In genomic region chr14:30980106-30980704, GRCh38 we compare ENCODE assay signal across 8 cellular contexts. TPM values are rescaled to one million over a fixed set of nuclear protein-coding genes. Genes with fewer than 3 reads are reported as not detected.
A peak's percentile ranks its signal among the peaks of the same experiment; 100 is the strongest.
DNase-seq lines count a peak whose midpoint lies in the region; ATAC-seq and TF ChIP-seq lines count a peak whose summit lies in the region.
"Not testable (repeated sequence)": the region's sequence is repeated elsewhere in the genome, so short reads cannot be mapped to it uniquely, and the experiment has no call there.

No MANE protein-coding gene starts in this region.

- not testable (repeated sequence) for H3K36me3 ChIP-seq in CD4-positive, CD25-positive, alpha-beta regulatory T cell (ENCODE audit: control insufficient read depth, insufficient read depth, low read length); OCI-LY7 (ENCODE audit: insufficient read depth, low read length); left lung

- POLR2A ChIA-PET in OCI-LY7 (lab: Charles Lee): interaction anchor here (0.6 to 0.8 kb wide), 2 partner anchors 46 to 811 kb away, joined by 3 to 4 read pairs; partner anchors contain the start of gene STRN3

- DNase-seq in CD4-positive, CD25-positive, alpha-beta regulatory T cell: peak; percentile 15 to 78 (median 72)
- DNase-seq in LoVo (ENCODE audit: low spot score): peak; percentile 41
- DNase-seq in OCI-LY7 (ENCODE audit: low spot score): peak; percentile 79
- DNase-seq in activated CD8-positive, alpha-beta memory T cell treated with anti-CD3 and anti-CD28 coated beads, Interleukin-2, amount 10 ng/mL, durations not matched to agents 7 days and 5 days: peak; percentile 45
- DNase-seq in endothelial cell (ENCODE audit: low spot score): peak; percentile 31
- DNase-seq in left lung: not testable (repeated sequence)
- DNase-seq in stimulated activated CD4-positive, alpha-beta T cell treated with anti-CD3 and anti-CD28 coated beads, Interleukin-1b, Interleukin-23, amount 100 ng/mL, for 24 hours (ENCODE audit: low read depth in 4 of 4, low spot score in 1 of 4): peak in 3 of 4 experiments; percentile 5 to 32 (median 15)

- H3K9me3 Mint-ChIP-seq in CD4-positive, CD25-positive, alpha-beta regulatory T cell; activated CD8-positive, alpha-beta memory T cell treated with anti-CD3 and anti-CD28 coated beads, Interleukin-2, amount 10 ng/mL, durations not matched to agents 7 days and 5 days (ENCODE audit: low read depth); endothelial cell (ENCODE audit: unreplicated experiment): not testable (repeated sequence)

- not testable (repeated sequence) for H4K20me1 ChIP-seq in OCI-LY7 (ENCODE audit: insufficient read depth, low read length)

- CTCF ChIA-PET in OCI-LY7 (lab: Charles Lee; ENCODE audit: unreplicated experiment): not testable (repeated sequence)
- CTCF ChIA-PET in activated CD8-positive, alpha-beta memory T cell treated with anti-CD3 and anti-CD28 coated beads, Interleukin-2, amount 10 ng/mL, durations not matched to agents 7 days and 5 days (lab: Charles Lee): interaction anchor here (1.2 to 2.6 kb wide), 8 partner anchors 10 to 376 kb away, joined by 3 to 6 read pairs (median 3); partner anchors contain the start of gene COCH

- H3K9me3 ChIP-seq in CD4-positive, CD25-positive, alpha-beta regulatory T cell (ENCODE audit: control insufficient read depth in 2 of 2, low read length in 2 of 2); OCI-LY7 (ENCODE audit: low read length); left lung: not testable (repeated sequence)

- not testable (repeated sequence) for H3K4me1 ChIP-seq in CD4-positive, CD25-positive, alpha-beta regulatory T cell (ENCODE audit: control insufficient read depth, insufficient read depth, low read length, poor library complexity, severe bottlenecking)
- H3K4me1 ChIP-seq in OCI-LY7 (ENCODE audit: insufficient read depth, low read length, poor library complexity, severe bottlenecking) (peaks cover 45% of the 10 kb centered on the region), left lung (peaks cover 7 to 29% of the 10 kb centered on the region in 2 donors)

- H3K4me1 Mint-ChIP-seq in CD4-positive, CD25-positive, alpha-beta regulatory T cell: peaks cover 5 to 38% (median 25%) of the 10 kb centered on the region in 4 donors
- not testable (repeated sequence) for H3K4me1 Mint-ChIP-seq in activated CD8-positive, alpha-beta memory T cell treated with anti-CD3 and anti-CD28 coated beads, Interleukin-2, amount 10 ng/mL, durations not matched to agents 7 days and 5 days; endothelial cell (ENCODE audit: unreplicated experiment)

- not testable (repeated sequence) for H3K36me3 Mint-ChIP-seq in CD4-positive, CD25-positive, alpha-beta regulatory T cell; activated CD8-positive, alpha-beta memory T cell treated with anti-CD3 and anti-CD28 coated beads, Interleukin-2, amount 10 ng/mL, durations not matched to agents 7 days and 5 days; endothelial cell (ENCODE audit: low read depth, unreplicated experiment)

- not testable (repeated sequence) for H3K27me3 ChIP-seq in CD4-positive, CD25-positive, alpha-beta regulatory T cell (ENCODE audit: control insufficient read depth, insufficient read depth, low read length); left lung

- H3K27ac ChIP-seq in CD4-positive, CD25-positive, alpha-beta regulatory T cell (ENCODE audit: insufficient read depth, low read length, poor library complexity, severe bottlenecking): peak overlapping the region; percentile 23
- peak overlapping the region; percentile 64 for H3K27ac ChIP-seq in OCI-LY7 (ENCODE audit: low read depth, low read length, poor library complexity, severe bottlenecking)
- H3K27ac ChIP-seq in left lung: not testable (repeated sequence)

- not testable (repeated sequence) for BruUV-seq in OCI-LY7 (replicated peaks; lab: Mats Ljungman, UMichigan)

- H3K79me2 ChIP-seq in OCI-LY7 (ENCODE audit: insufficient read depth, low read depth, low read length): peaks cover 96% of the 10 kb centered on the region

- intact Hi-C loops in OCI-LY7 (cut with micrococcal nuclease; ENCODE audit: unreplicated experiment): loop anchor here (1.0 to 5.0 kb wide), 4 partner anchors 47 to 377 kb away; partner anchors contain the start of genes HECTD1 and STRN3
- intact Hi-C loops in left lung (cut with DNase I): loop anchor here in 1 of 2 donors (2.0 kb wide), 1 partner anchor 103 kb away; no protein-coding TSS in a partner anchor

- not testable (repeated sequence) for H3K4me3 ChIP-seq in CD4-positive, CD25-positive, alpha-beta regulatory T cell (ENCODE audit: low read depth, low read length); OCI-LY7 (ENCODE audit: low read depth, low read length, poor library complexity, severe bottlenecking); left lung

- not testable (repeated sequence) for H3K4me3 Mint-ChIP-seq in CD4-positive, CD25-positive, alpha-beta regulatory T cell; activated CD8-positive, alpha-beta memory T cell treated with anti-CD3 and anti-CD28 coated beads, Interleukin-2, amount 10 ng/mL, durations not matched to agents 7 days and 5 days; endothelial cell (ENCODE audit: unreplicated experiment)

- peak; percentile 80 to 83 for ATAC-seq in CD4-positive, CD25-positive, alpha-beta regulatory T cell (ENCODE audit: low read depth in 2 of 2)
- ATAC-seq in GM21390 (IDR thresholded peaks at IDR 0.05; ENCODE audit: unreplicated experiment) (peak; percentile 56), left lung (peak; percentile 88)
- ATAC-seq in activated CD8-positive, alpha-beta memory T cell treated with anti-CD3 and anti-CD28 coated beads, Interleukin-2, amount 10 ng/mL, durations not matched to agents 7 days and 5 days: peak; percentile 72

- not testable (repeated sequence) for H3K27me3 Mint-ChIP-seq in CD4-positive, CD25-positive, alpha-beta regulatory T cell; activated CD8-positive, alpha-beta memory T cell treated with anti-CD3 and anti-CD28 coated beads, Interleukin-2, amount 10 ng/mL, durations not matched to agents 7 days and 5 days; endothelial cell (ENCODE audit: unreplicated experiment)

- not testable (repeated sequence) for H3K4me2 ChIP-seq in OCI-LY7 (ENCODE audit: low read length)

- H3K9me2 ChIP-seq in OCI-LY7 (ENCODE audit: insufficient read depth, low read length): not testable (repeated sequence)

- H2AFZ ChIP-seq in OCI-LY7 (ENCODE audit: low read length): not testable (repeated sequence)

- TF ChIP-seq CTCF in OCI-LY7 (conservative IDR thresholded peaks at IDR 0.05; ENCODE audit: low read length): peak; percentile 75
- peak; percentile 56 for TF ChIP-seq CTCF in endothelial cell (IDR thresholded peaks at IDR 0.05; ENCODE audit: unreplicated experiment)
- TF ChIP-seq CTCF in left lung (IDR thresholded peaks at IDR 0.05): peak; percentile 17 to 58

- H3K27ac Mint-ChIP-seq in CD4-positive, CD25-positive, alpha-beta regulatory T cell: peak overlapping the region; percentile 20 to 52 (median 36)
- H3K27ac Mint-ChIP-seq in activated CD8-positive, alpha-beta memory T cell treated with anti-CD3 and anti-CD28 coated beads, Interleukin-2, amount 10 ng/mL, durations not matched to agents 7 days and 5 days; endothelial cell (ENCODE audit: unreplicated experiment): not testable (repeated sequence)

RNA-seq across cellular contexts. Expression of gene AP4S1, which starts 45.2 kb away (rescaled TPM):
- 16.0 TPM for total RNA-seq in CD4-positive, CD25-positive, alpha-beta regulatory T cell
- polyA plus RNA-seq in CD4-positive, CD25-positive, alpha-beta regulatory T cell: 1 to 10 TPM; 7.0 to 9.5 (median 8.0) TPM
- total RNA-seq in OCI-LY7 (2014; rRNA removed; shearing (Covaris generic)): 8.3 and 10.4 TPM in 2 replicates
- total RNA-seq in OCI-LY7 (2022) (7.6 and 7.9 TPM in 2 replicates), endothelial cell (ENCODE audit: unreplicated experiment) (9.2 TPM), left lung (1 to 10 TPM; 6.9 to 9.2 TPM)
- 1 to 10 TPM; 4.7 to 4.9 TPM for total RNA-seq in activated CD8-positive, alpha-beta memory T cell treated with anti-CD3 and anti-CD28 coated beads, Interleukin-2, amount 10 ng/mL, durations not matched to agents 7 days and 5 days

RNA-seq across cellular contexts. Expression of gene STRN3, which starts 46.0 kb away (rescaled TPM):
- total RNA-seq in CD4-positive, CD25-positive, alpha-beta regulatory T cell: 27.1 TPM
- 1 to 10 TPM; 3.5 to 6.2 (median 4.0) TPM for polyA plus RNA-seq in CD4-positive, CD25-positive, alpha-beta regulatory T cell
- total RNA-seq in OCI-LY7 (2014; rRNA removed; shearing (Covaris generic)): 24.2 and 25.2 TPM in 2 replicates
- total RNA-seq in OCI-LY7 (2022) (37.0 and 39.1 TPM in 2 replicates), endothelial cell (ENCODE audit: unreplicated experiment) (42.7 TPM), left lung (10 to 100 TPM; 31.7 to 32.9 TPM)
- 10 to 100 TPM; 21.2 to 24.2 TPM for total RNA-seq in activated CD8-positive, alpha-beta memory T cell treated with anti-CD3 and anti-CD28 coated beads, Interleukin-2, amount 10 ng/mL, durations not matched to agents 7 days and 5 days
